In genomic region chr3:47443611-47443995, GRCh38 we compare ENCODE assay signal across 1 cellular context.
TF ChIP-seq lines count a peak whose summit lies in the region.

No MANE protein-coding gene starts in this region.

TF ChIP-seq in K562, 482 proteins besides CTCF, POLR2A, EP300 and RAD21 (continued from another document):
- no peak for TF ChIP-seq STAT6 (CRISPR knock-in tag; IDR thresholded peaks at IDR 0.05)
